In the genomic region with DNA sequence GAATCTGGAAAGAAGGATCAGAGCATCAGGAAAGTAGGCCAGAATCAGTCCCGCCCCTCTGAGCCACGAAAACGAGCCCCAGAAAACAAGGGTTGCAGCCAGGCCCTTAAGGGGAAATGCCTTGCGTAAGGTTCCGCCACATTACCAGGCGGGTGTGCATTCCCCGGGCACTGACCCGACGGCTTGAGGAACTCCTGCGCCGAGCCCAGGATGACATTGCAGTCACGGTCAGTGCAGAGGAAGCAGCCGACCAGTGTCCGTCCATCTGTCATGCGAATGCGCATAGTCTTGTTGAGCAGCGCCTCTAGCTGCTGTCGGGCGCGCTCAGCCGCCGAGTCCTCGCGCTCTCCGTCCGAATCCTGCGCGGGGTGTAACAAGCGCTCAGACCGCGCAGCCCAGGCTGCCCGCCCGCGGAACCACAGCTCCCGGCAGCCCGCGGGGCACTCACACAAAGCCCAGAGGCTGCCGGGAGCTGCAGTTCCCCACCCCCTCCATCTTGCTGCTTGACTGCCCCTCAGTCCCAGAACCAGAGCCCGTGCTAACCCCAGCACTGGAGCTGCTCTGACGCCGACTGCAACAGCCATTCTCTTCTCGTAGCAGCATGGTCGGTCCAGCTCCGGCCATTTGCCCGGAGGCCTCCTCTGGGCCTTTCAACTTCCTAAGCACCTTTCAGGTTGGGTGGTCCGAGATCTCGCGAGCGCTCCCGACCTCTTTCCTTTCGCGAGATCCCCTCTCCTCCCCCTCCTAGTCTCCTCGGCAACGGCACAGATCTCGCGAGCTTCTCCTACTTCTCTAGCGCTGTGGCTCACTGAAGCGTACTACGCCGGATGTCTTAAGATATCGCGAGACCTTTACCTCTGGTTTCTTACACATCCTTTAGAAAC, we compare ENCODE assay signal across 8 cellular contexts. TPM values are rescaled to one million over a fixed set of nuclear protein-coding genes. Genes with fewer than 3 reads are reported as not detected.
DNase-seq lines count a peak whose midpoint lies in the region; ATAC-seq and TF ChIP-seq lines count a peak whose summit lies in the region.

A gene with protein sequence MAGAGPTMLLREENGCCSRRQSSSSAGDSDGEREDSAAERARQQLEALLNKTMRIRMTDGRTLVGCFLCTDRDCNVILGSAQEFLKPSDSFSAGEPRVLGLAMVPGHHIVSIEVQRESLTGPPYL (minus strand): TSS at position 720 of the 884 bp plus-strand sequence. CDS start 96 bp downstream, at position 624.

- CTCF ChIA-PET in PC-3 (lab: Charles Lee), result interaction anchor here (0.7 to 0.9 kb wide), 3 partner anchors 32 to 113 kb away, joined by 3 to 30 read pairs (median 3); no protein-coding TSS in a partner anchor

- TF ChIP-seq CTCF in PC-3 (conservative IDR thresholded peaks at IDR 0.05; ENCODE audit: low read depth, low read length), result peak; percentile 26; the same call in 1 of the 2 replicates

- H3K36me3 ChIP-seq in PC-3 (ENCODE audit: low read depth, low read length) (peaks cover 8% of the 10 kb centered on the region; the same call in 1 of the 2 replicates), muscle layer of duodenum (ENCODE audit: control insufficient read depth in 1 of 2, insufficient read depth in 2 of 2, low read length in 2 of 2) (peaks cover 14 to 35% of the 10 kb centered on the region in 2 donors)

- peaks cover 17% of the 10 kb centered on the region for H3K4me1 ChIP-seq in PC-3 (ENCODE audit: insufficient read depth, low read length)
- H3K4me1 ChIP-seq in muscle layer of duodenum (ENCODE audit: control insufficient read depth in 1 of 2, insufficient read depth in 2 of 2, low read length in 2 of 2), result peaks cover 18 to 34% of the 10 kb centered on the region in 2 donors

- TSS peak; percentile 94 for BruUV-seq in PC-3 (replicated peaks; lab: Mats Ljungman, UMichigan)

- H3K27me3 ChIP-seq in PC-3 (ENCODE audit: low read length), result no peaks in the 10 kb centered on the region
- no peaks in the 10 kb centered on the region for H3K27me3 ChIP-seq in muscle layer of duodenum (ENCODE audit: low read depth, low read length)

- intact Hi-C loops in PC-3 (cut with micrococcal nuclease), result loop anchor here (2.0 kb wide), 2 partner anchors 14 to 22 kb away; a partner anchor contains a TSS

- H3K4me3 ChIP-seq in Jurkat, Clone E6-1 (ENCODE audit: low read length), result peak within 1 kb of the TSS; percentile 93
- H3K4me3 ChIP-seq in PC-3 (ENCODE audit: low read length) (peak within 1 kb of the TSS; percentile 90), muscle layer of duodenum (ENCODE audit: low read depth in 1 of 2, low read length in 2 of 2) (peak within 1 kb of the TSS; percentile 90 to 97)

- H3K27ac ChIP-seq in PC-3 (ENCODE audit: low read length), result peak within 1 kb of the TSS; percentile 88
- peak within 1 kb of the TSS; percentile 100 for H3K27ac ChIP-seq in muscle layer of duodenum (ENCODE audit: low read length)

- peak; percentile 99 for DNase-seq in DMS53 treated with DMSO at 0.1 percent for 48 hours (lab: John Stamatoyannopoulos, UW; ENCODE audit: unreplicated experiment)
- DNase-seq in Jurkat, Clone E6-1 (ENCODE audit: low read depth, low spot score), result peak; percentile 99
- peak; percentile 97 for DNase-seq in PC-3
- DNase-seq in activated T-cell treated with anti-CD3 and anti-CD28 coated beads, Interleukin-2, amount 50 U/mL, for 1 hour, result peak; percentile 92
- DNase-seq in stimulated activated CD8-positive, alpha-beta memory T cell treated with anti-CD3 and anti-CD28 coated beads, Interleukin-7, amount 100 ng/mL, for 4 hours (ENCODE audit: low read depth in 2 of 2), result peak; percentile 92 to 94

- no peaks in the 10 kb centered on the region for H3F3A ChIP-seq in PC-3 (ENCODE audit: low read length, unreplicated experiment)

- ATAC-seq in GM21619 (IDR thresholded peaks at IDR 0.05; ENCODE audit: unreplicated experiment), result peak; percentile 76
- ATAC-seq in PC-3, result peak; percentile 78
- ATAC-seq in esophagus mucosa, result peak; percentile 84

- peaks cover 50% of the 10 kb centered on the region for H3K79me2 ChIP-seq in PC-3 (ENCODE audit: low read length)

- H2AFZ ChIP-seq in PC-3 (ENCODE audit: low read length), result peak within 1 kb of the TSS; percentile 90

- no peaks in the 10 kb centered on the region for H4K20me1 ChIP-seq in PC-3 (ENCODE audit: low read length)

- H3K9me3 ChIP-seq in PC-3 (ENCODE audit: low read length) (no peaks in the 10 kb centered on the region), muscle layer of duodenum (ENCODE audit: control insufficient read depth in 1 of 2, low read length in 2 of 2) (no peaks in the 10 kb centered on the region)

- peak within 1 kb of the TSS; percentile 94 for H3K9ac ChIP-seq in PC-3 (ENCODE audit: low read length)

- no peaks in the 10 kb centered on the region for H3K9me2 ChIP-seq in PC-3 (replicated peaks; ENCODE audit: low read length)

- POLR2A ChIA-PET in PC-3 (lab: Charles Lee; ENCODE audit: unreplicated experiment), result interaction anchor here (0.6 kb wide), 1 partner anchor 211 kb away, joined by 4 read pairs; no protein-coding TSS in a partner anchor

- peak within 1 kb of the TSS; percentile 97 for H3K4me2 ChIP-seq in PC-3 (ENCODE audit: low read length)

RNA-seq across cellular contexts. Expression of the gene that starts here (rescaled TPM):
- 224 TPM for polyA plus RNA-seq in Jurkat, Clone E6-1 (2012; ENCODE audit: insufficient read depth, insufficient read length)
- total RNA-seq in PC-3 (2014; rRNA removed) (403 and 409 TPM in 2 replicates), esophagus mucosa (93.3 TPM)

Comparison
In these comparisons a context has a peak if more than half of its experiments do, and no peak if none do; other contexts are left out.
1. Peak in every context shown above with its lines: DNase-seq, ATAC-seq, H3K4me3 ChIP-seq and H3K27ac ChIP-seq.